Comparison of ENCODE assay signal across 34 cellular contexts in genomic region chr11:33656768-33657167, GRCh38. TPM values are rescaled to one million over a fixed set of nuclear protein-coding genes. Genes with fewer than 3 reads are reported as not detected.
"Had no signal": no experiment of that assay in that cellular context is flagged by ENCODE, and none has a peak within 500 bp of the region (broad histone marks: within the 10 kb centered on the region; RNA-seq: fewer than 3 reads in every experiment).

No MANE protein-coding gene starts in this region.

- H3K27ac ChIP-seq: ascending aorta, cardiac muscle cell, coronary artery, dorsolateral prefrontal cortex, neural progenitor cell, upper lobe of left lung, vagina had no signal

- H3K9me3 ChIP-seq: ascending aorta, upper lobe of left lung, vagina had no signal

- H3K27me3 Mint-ChIP-seq: activated CD4-positive, alpha-beta T cell treated with anti-CD3 and anti-CD28 coated beads, Interleukin-2, amount 10 ng/mL, durations not matched to agents 7 days and 5 days; brain; progenitor cell of endocrine pancreas had no signal

- H3K4me3 ChIP-seq: ascending aorta, cardiac muscle cell, coronary artery, dorsolateral prefrontal cortex, neural progenitor cell, smooth muscle cell, upper lobe of left lung, vagina had no signal

- H3K36me3 Mint-ChIP-seq: activated naive CD4-positive, alpha-beta T cell treated with anti-CD3 and anti-CD28 coated beads, Interleukin-2, amount 10 ng/mL, durations not matched to agents 7 days and 5 days; activated naive CD8-positive, alpha-beta T cell treated with anti-CD3 and anti-CD28 coated beads, Interleukin-2, amount 10 ng/mL, durations not matched to agents 7 days and 5 days; immature natural killer cell; memory B cell; natural killer cell had no signal

- ATAC-seq: natural killer cell; stimulated activated naive CD8-positive, alpha-beta T cell treated with anti-CD3 and anti-CD28 coated beads, Interleukin-15, Interleukin-2, amounts not matched to agents 100 U/mL and 50 U/mL, for 24 hours had no signal

- H3K36me3 ChIP-seq: ascending aorta, cardiac muscle cell, neural progenitor cell, upper lobe of left lung, vagina had no signal

- H3K4me1 ChIP-seq: neural progenitor cell, upper lobe of left lung, vagina had no signal

- DNase-seq: activated CD4-positive, alpha-beta memory T cell treated with anti-CD3 and anti-CD28 coated beads, Interleukin-2, amount 10 ng/mL, durations not matched to agents 7 days and 5 days; activated CD4-positive, alpha-beta T cell treated with anti-CD3 and anti-CD28 coated beads, Interleukin-2, amount 10 ng/mL, durations not matched to agents 7 days and 5 days; activated CD4-positive, CD25-positive, alpha-beta regulatory T cell treated with anti-CD3 and anti-CD28 coated beads, Interleukin-2, amount 50 U/mL, for 72 hours; activated CD8-positive, alpha-beta memory T cell treated with anti-CD3 and anti-CD28 coated beads, Interleukin-2, amount 50 U/mL, for 48 hours; activated gamma-delta T cell; activated naive CD4-positive, alpha-beta T cell treated with anti-CD3 and anti-CD28 coated beads, Interleukin-2, amount 10 ng/mL, durations not matched to agents 7 days and 5 days; activated naive CD8-positive, alpha-beta T cell treated with anti-CD3 and anti-CD28 coated beads, Interleukin-2, amount 10 ng/mL, durations not matched to agents 7 days and 5 days; activated T-cell treated with anti-CD3 and anti-CD28 coated beads, Interleukin-2, amount 50 U/mL, for 24 hours; dorsolateral prefrontal cortex; effector memory CD4-positive, alpha-beta T cell; head of caudate nucleus; hypothalamus; immature natural killer cell; natural killer cell; retina; stimulated activated CD4-positive, alpha-beta T cell treated with anti-CD3 and anti-CD28 coated beads, Interleukin-1b, Interleukin-23, amount 100 ng/mL, for 48 hours; stimulated activated naive CD8-positive, alpha-beta T cell treated with anti-CD3 and anti-CD28 coated beads, Interleukin-15, Interleukin-2, amounts not matched to agents 100 U/mL and 50 U/mL, for 24 hours; T-helper 2 cell; upper lobe of left lung had no signal

- H3K4me3 Mint-ChIP-seq: activated CD4-positive, alpha-beta memory T cell treated with anti-CD3 and anti-CD28 coated beads, Interleukin-2, amount 10 ng/mL, durations not matched to agents 7 days and 5 days; activated CD4-positive, alpha-beta T cell treated with anti-CD3 and anti-CD28 coated beads, Interleukin-2, amount 10 ng/mL, durations not matched to agents 7 days and 5 days; activated naive CD4-positive, alpha-beta T cell treated with anti-CD3 and anti-CD28 coated beads, Interleukin-2, amount 10 ng/mL, durations not matched to agents 7 days and 5 days; activated naive CD8-positive, alpha-beta T cell treated with anti-CD3 and anti-CD28 coated beads, Interleukin-2, amount 10 ng/mL, durations not matched to agents 7 days and 5 days; activated T-cell treated with anti-CD3 and anti-CD28 coated beads, Interleukin-2, amount 50 U/mL, for 24 hours; brain; immature natural killer cell; memory B cell; natural killer cell; neural progenitor cell had no signal

- H3K9me3 Mint-ChIP-seq: activated CD4-positive, alpha-beta memory T cell treated with anti-CD3 and anti-CD28 coated beads, Interleukin-2, amount 10 ng/mL, durations not matched to agents 7 days and 5 days; activated CD4-positive, alpha-beta T cell treated with anti-CD3 and anti-CD28 coated beads, Interleukin-2, amount 10 ng/mL, durations not matched to agents 7 days and 5 days; activated naive CD4-positive, alpha-beta T cell treated with anti-CD3 and anti-CD28 coated beads, Interleukin-2, amount 10 ng/mL, durations not matched to agents 7 days and 5 days; activated naive CD8-positive, alpha-beta T cell treated with anti-CD3 and anti-CD28 coated beads, Interleukin-2, amount 10 ng/mL, durations not matched to agents 7 days and 5 days; activated T-cell treated with anti-CD3 and anti-CD28 coated beads, Interleukin-2, amount 50 U/mL, for 24 hours; brain; immature natural killer cell; memory B cell; natural killer cell; neural progenitor cell had no signal

- H3K4me1 Mint-ChIP-seq: activated CD4-positive, alpha-beta memory T cell treated with anti-CD3 and anti-CD28 coated beads, Interleukin-2, amount 10 ng/mL, durations not matched to agents 7 days and 5 days; activated CD4-positive, alpha-beta T cell treated with anti-CD3 and anti-CD28 coated beads, Interleukin-2, amount 10 ng/mL, durations not matched to agents 7 days and 5 days; activated naive CD4-positive, alpha-beta T cell treated with anti-CD3 and anti-CD28 coated beads, Interleukin-2, amount 10 ng/mL, durations not matched to agents 7 days and 5 days; activated naive CD8-positive, alpha-beta T cell treated with anti-CD3 and anti-CD28 coated beads, Interleukin-2, amount 10 ng/mL, durations not matched to agents 7 days and 5 days; immature natural killer cell; natural killer cell; neural progenitor cell had no signal

- H3K27ac Mint-ChIP-seq: activated CD4-positive, alpha-beta memory T cell treated with anti-CD3 and anti-CD28 coated beads, Interleukin-2, amount 10 ng/mL, durations not matched to agents 7 days and 5 days; activated CD4-positive, alpha-beta T cell treated with anti-CD3 and anti-CD28 coated beads, Interleukin-2, amount 10 ng/mL, durations not matched to agents 7 days and 5 days; activated naive CD4-positive, alpha-beta T cell treated with anti-CD3 and anti-CD28 coated beads, Interleukin-2, amount 10 ng/mL, durations not matched to agents 7 days and 5 days; activated naive CD8-positive, alpha-beta T cell treated with anti-CD3 and anti-CD28 coated beads, Interleukin-2, amount 10 ng/mL, durations not matched to agents 7 days and 5 days; activated T-cell treated with anti-CD3 and anti-CD28 coated beads, Interleukin-2, amount 50 U/mL, for 24 hours; immature natural killer cell; memory B cell; natural killer cell; neural progenitor cell; progenitor cell of endocrine pancreas had no signal

- H3K27me3 ChIP-seq: ascending aorta, cardiac muscle cell, dorsolateral prefrontal cortex, neural progenitor cell, upper lobe of left lung, vagina had no signal

RNA-seq across cellular contexts. Expression of gene C11orf91, which starts 43.9 kb away (rescaled TPM):
- total RNA-seq: activated CD4-positive, alpha-beta memory T cell treated with anti-CD3 and anti-CD28 coated beads, Interleukin-2, amount 10 ng/mL, durations not matched to agents 7 days and 5 days; ascending aorta; cardiac muscle cell; cerebellum; epithelial cell of proximal tubule; fibroblast of lung; fibroblast of villous mesenchyme; kidney epithelial cell; natural killer cell; osteoblast; smooth muscle cell; vagina had no signal
